Comparison of ENCODE assay signal across 15 cellular contexts in the genomic region with DNA sequence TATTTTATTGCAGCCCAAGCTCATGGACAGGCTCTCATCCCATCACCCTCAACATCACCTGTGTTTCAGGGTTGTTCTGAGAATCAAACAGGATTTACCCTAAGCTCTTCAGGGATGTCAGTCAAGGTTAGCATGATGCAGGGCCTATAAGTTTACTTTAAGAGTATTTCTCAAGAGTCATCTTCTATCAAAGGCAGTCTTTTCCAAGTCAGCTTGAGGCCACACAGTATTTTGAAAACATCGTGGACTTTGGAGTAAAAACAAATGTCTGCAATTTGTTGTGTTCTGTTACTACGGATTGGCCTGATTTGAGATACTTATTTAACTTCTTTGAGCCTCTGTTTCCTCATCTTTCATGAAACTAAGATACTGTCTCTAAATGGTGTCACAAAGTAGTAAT.
"Had no signal": no experiment of that assay in that cellular context is flagged by ENCODE, and none has a peak within 500 bp of the region (broad histone marks: within the 10 kb centered on the region; RNA-seq: fewer than 3 reads in every experiment).

No MANE protein-coding gene starts in this region.

- H3K27me3 ChIP-seq: cardiac muscle cell, colonic mucosa, right atrium auricular region had no signal

- H3K36me3 ChIP-seq: cardiac muscle cell, colonic mucosa, lower lobe of right lung, right atrium auricular region had no signal

- H3K4me3 Mint-ChIP-seq: naive thymus-derived CD8-positive, alpha-beta T cell; stimulated activated naive B cell treated with anti-CD40 and anti-IgM and Interleukin-4, amounts not matched to agents 10 μg/mL and 1 μg/mL and 100 μg/mL, for 72 hours had no signal

- H3K36me3 Mint-ChIP-seq: activated naive CD4-positive, alpha-beta T cell treated with anti-CD3 and anti-CD28 coated beads, Interleukin-2, amount 50 U/mL, for 72 hours; naive thymus-derived CD8-positive, alpha-beta T cell; stimulated activated naive B cell treated with anti-CD40 and anti-IgM and Interleukin-4, amounts not matched to agents 10 μg/mL and 1 μg/mL and 100 μg/mL, for 72 hours had no signal

- DNase-seq: activated CD4-positive, CD25-positive, alpha-beta regulatory T cell; activated effector memory CD4-positive, alpha-beta T cell treated with anti-CD3 and anti-CD28 coated beads, Interleukin-2, amount 50 U/mL, for 16 hours; anterior cingulate cortex; colonic mucosa; effector CD4-positive, alpha-beta T cell; left cardiac atrium; lower lobe of right lung; naive thymus-derived CD8-positive, alpha-beta T cell; stimulated activated naive B cell treated with anti-CD40 and anti-IgM and Interleukin-4, amounts not matched to agents 10 μg/mL and 1 μg/mL and 100 μg/mL, for 72 hours; substantia nigra; T-helper 2 cell; trophoblast cell had no signal

- ATAC-seq: left cardiac atrium; lower lobe of right lung; naive thymus-derived CD8-positive, alpha-beta T cell; stimulated activated naive B cell treated with anti-CD40 and anti-IgM and Interleukin-4, amounts not matched to agents 10 μg/mL and 1 μg/mL and 100 μg/mL, for 72 hours had no signal

- H3K9me3 Mint-ChIP-seq: activated naive CD4-positive, alpha-beta T cell treated with anti-CD3 and anti-CD28 coated beads, Interleukin-2, amount 50 U/mL, for 72 hours; naive thymus-derived CD8-positive, alpha-beta T cell; stimulated activated naive B cell treated with anti-CD40 and anti-IgM and Interleukin-4, amounts not matched to agents 10 μg/mL and 1 μg/mL and 100 μg/mL, for 72 hours had no signal

- H3K4me1 ChIP-seq: colonic mucosa, lower lobe of right lung, right atrium auricular region had no signal

- H3K4me3 ChIP-seq: cardiac muscle cell, colonic mucosa, lower lobe of right lung, right atrium auricular region had no signal

- H3K27ac ChIP-seq: cardiac muscle cell, colonic mucosa, lower lobe of right lung, right atrium auricular region had no signal

- H3K27ac Mint-ChIP-seq: activated naive CD4-positive, alpha-beta T cell treated with anti-CD3 and anti-CD28 coated beads, Interleukin-2, amount 50 U/mL, for 72 hours; naive thymus-derived CD8-positive, alpha-beta T cell; stimulated activated naive B cell treated with anti-CD40 and anti-IgM and Interleukin-4, amounts not matched to agents 10 μg/mL and 1 μg/mL and 100 μg/mL, for 72 hours had no signal

- H3K4me1 Mint-ChIP-seq: naive thymus-derived CD8-positive, alpha-beta T cell; stimulated activated naive B cell treated with anti-CD40 and anti-IgM and Interleukin-4, amounts not matched to agents 10 μg/mL and 1 μg/mL and 100 μg/mL, for 72 hours had no signal
